Comparison of ENCODE assay signal across 19 cellular contexts in the genomic region with DNA sequence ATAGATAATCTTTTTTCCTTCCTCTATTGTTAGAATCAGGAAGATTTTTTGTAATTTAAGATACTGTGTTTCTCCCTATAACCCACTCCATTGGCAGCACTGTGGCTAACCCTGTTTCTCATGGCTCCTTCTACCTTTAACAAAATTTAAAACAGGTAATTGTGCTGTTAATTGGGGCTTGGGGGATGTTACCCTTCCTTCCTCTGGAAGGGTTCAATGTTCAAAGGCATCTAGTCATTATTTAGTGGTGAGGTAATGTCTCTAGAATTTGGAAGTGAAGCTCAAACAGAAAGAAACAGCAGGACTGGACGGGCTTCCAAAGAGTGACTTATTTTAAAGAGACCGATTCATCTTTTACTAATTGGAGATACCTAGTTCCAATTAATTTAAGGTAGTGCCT.
"Had no signal": no experiment of that assay in that cellular context is flagged by ENCODE, and none has a peak within 500 bp of the region (broad histone marks: within the 10 kb centered on the region; RNA-seq: fewer than 3 reads in every experiment).

No MANE protein-coding gene starts in this region.

- H3K27me3 Mint-ChIP-seq: dendritic cell treated with granulocyte-macrophage colony-stimulating factor and Interleukin-4, amounts not matched to agents 40 ng/mL and 50 ng/mL, for 4 days; effector memory CD8-positive, alpha-beta T cell; naive thymus-derived CD8-positive, alpha-beta T cell; progenitor cell of endocrine pancreas had no signal

- DNase-seq: cerebellar nuclear complex; effector memory CD8-positive, alpha-beta T cell; gastrocnemius medialis; heart right ventricle; hypothalamus; mammary epithelial cell; mucosa of descending colon; naive thymus-derived CD8-positive, alpha-beta T cell; ovary; right cardiac atrium; stimulated activated CD4-positive, alpha-beta T cell treated with anti-CD3 and anti-CD28 coated beads, Interleukin-2, amount 100 ng/mL, for 48 hours; stimulated activated naive CD8-positive, alpha-beta T cell treated with anti-CD3 and anti-CD28 coated beads, Interleukin-15, Interleukin-2, amounts not matched to agents 100 U/mL and 50 U/mL, for 24 hours had no signal

- H3K4me2 ChIP-seq: smooth muscle cell had no signal

- H3K27ac Mint-ChIP-seq: dendritic cell treated with granulocyte-macrophage colony-stimulating factor and Interleukin-4, amounts not matched to agents 40 ng/mL and 50 ng/mL, for 4 days; effector memory CD8-positive, alpha-beta T cell; naive thymus-derived CD8-positive, alpha-beta T cell; progenitor cell of endocrine pancreas had no signal

- H3K9me3 ChIP-seq: gastrocnemius medialis, ovary had no signal

- H3K4me1 ChIP-seq: esophagus muscularis mucosa, gastrocnemius medialis, heart right ventricle, tibial nerve had no signal

- H3K27me3 ChIP-seq: esophagus muscularis mucosa, gastrocnemius medialis, heart right ventricle, ovary, tibial nerve had no signal

- H3K27ac ChIP-seq: epithelial cell of prostate, esophagus muscularis mucosa, gastrocnemius medialis, heart right ventricle, ovary, tibial nerve had no signal

- H3K4me3 ChIP-seq: esophagus muscularis mucosa, gastrocnemius medialis, heart right ventricle, mucosa of descending colon, ovary, smooth muscle cell, tibial nerve had no signal

- H3K4me1 Mint-ChIP-seq: naive thymus-derived CD8-positive, alpha-beta T cell; neural crest cell had no signal

- H3K4me3 Mint-ChIP-seq: dendritic cell treated with granulocyte-macrophage colony-stimulating factor and Interleukin-4, amounts not matched to agents 40 ng/mL and 50 ng/mL, for 4 days; effector memory CD8-positive, alpha-beta T cell; naive thymus-derived CD8-positive, alpha-beta T cell; neural crest cell had no signal

- H3K36me3 ChIP-seq: esophagus muscularis mucosa, gastrocnemius medialis, heart right ventricle, ovary, tibial nerve had no signal
